In genomic region chr19:19096641-19097627, GRCh38 we compare ENCODE assay signal across 16 cellular contexts. TPM values are rescaled to one million over a fixed set of nuclear protein-coding genes. Genes with fewer than 3 reads are reported as not detected.
A peak's percentile ranks its signal among the peaks of the same experiment; 100 is the strongest.
DNase-seq lines count a peak whose midpoint lies in the region; ATAC-seq and TF ChIP-seq lines count a peak whose summit lies in the region.
"Had no signal": no experiment of that assay in that cellular context is flagged by ENCODE, and none has a peak within 500 bp of the region (broad histone marks: within the 10 kb centered on the region; RNA-seq: fewer than 3 reads in every experiment).

No MANE protein-coding gene starts in this region.

- CTCF ChIA-PET in HCT116 (lab: Charles Lee) = no interaction called here
- CTCF ChIA-PET in WTC11 (lab: Charles Lee) = interaction anchor here (0.6 to 0.8 kb wide), 3 partner anchors 9 to 11 kb away, joined by 3 to 4 read pairs (median 3); no protein-coding TSS in a partner anchor

- H3K4me2 ChIP-seq in HCT116 (ENCODE audit: low read length) = peak overlapping the region; percentile 65

- H3K36me3 Mint-ChIP-seq in WTC11 = no peaks in the 10 kb centered on the region
- H3K36me3 Mint-ChIP-seq in progenitor cell of endocrine pancreas (ENCODE audit: insufficient read depth) = peaks cover 6% of the 10 kb centered on the region

- H4K20me1 ChIP-seq in HCT116 (ENCODE audit: insufficient read depth) = no peaks in the 10 kb centered on the region

- RAD21 ChIA-PET in HCT116 (lab: Charles Lee; ENCODE audit: low non-redundant PET in 1 of 2, low total read pairs in 2 of 2, uncharacterized antibody in 2 of 2, unreplicated experiment in 2 of 2) = no interaction called here

- H3K27ac Mint-ChIP-seq in WTC11 (no peak overlapping the region), progenitor cell of endocrine pancreas (peak overlapping the region; percentile 86)

- DNase-seq in HCT116 (ENCODE audit: low read depth, low spot score) (peak; percentile 71), WTC11 (ENCODE audit: low spot score) (no peak), left lobe of liver (ENCODE audit: low spot score) (peak; percentile 96), progenitor cell of endocrine pancreas (ENCODE audit: low spot score, unreplicated experiment) (no peak), D341Med (ENCODE audit: low spot score) (no peak), vagina (ENCODE audit: extremely low spot score in 2 of 2) (no peak), NCI-H748 (lab: John Stamatoyannopoulos, UW; ENCODE audit: unreplicated experiment) (no peak)
- DNase-seq: C1 segment of cervical spinal cord, DMS79, GM23248, KBM-7, NCI-H1048, NCI-H2227 treated with DMSO at 0.1 percent for 48 hours, NCI-H524 treated with DMSO at 0.1 percent for 48 hours had no signal

- H3K4me3 ChIP-seq in HCT116 (replicated peaks in 1 of 2; ENCODE audit: low read depth in 1 of 2, low read length in 2 of 2) (no peak overlapping the region), vagina (no peak overlapping the region)
- H3K4me3 ChIP-seq: GM12878, GM23248 had no signal

- no peaks in the 10 kb centered on the region for H3K9me2 ChIP-seq in HCT116 (ENCODE audit: insufficient read depth)

- H3K27ac ChIP-seq in HCT116 (ENCODE audit: low read depth, low read length) (peak overlapping the region; percentile 48), vagina (no peak overlapping the region)
- H3K27ac ChIP-seq: GM23248 had no signal

- H2AFZ ChIP-seq in HCT116 (ENCODE audit: low read depth, low read length, poor library complexity, severe bottlenecking) = no peak overlapping the region
- H2AFZ ChIP-seq: GM23248 had no signal

- peaks cover 47 to 86% of the 10 kb centered on the region in 2 experiments for H3K4me1 ChIP-seq in HCT116 (ENCODE audit: control insufficient read depth in 1 of 2, insufficient read depth in 2 of 2, low read length in 2 of 2)
- no peaks in the 10 kb centered on the region for H3K4me1 ChIP-seq in vagina

- no peaks in the 10 kb centered on the region for H3K79me2 ChIP-seq in HCT116 (ENCODE audit: insufficient read depth, low read length)

- H3K4me3 Mint-ChIP-seq in WTC11 (no peak overlapping the region), progenitor cell of endocrine pancreas (ENCODE audit: low read depth) (no peak overlapping the region)

- TF ChIP-seq CTCF in HCT116 (IDR thresholded peaks at IDR 0.05 in 2 of 3, conservative IDR thresholded peaks at IDR 0.05 in 1 of 3; ENCODE audit: borderline replicate concordance in 1 of 3, insufficient read depth in 1 of 3, low read depth in 2 of 3, low read length in 2 of 3) = no peak
- no peak for TF ChIP-seq CTCF in WTC11 (IDR thresholded peaks at IDR 0.05)
- no peak for TF ChIP-seq CTCF in progenitor cell of endocrine pancreas (IDR thresholded peaks at IDR 0.05; ENCODE audit: unreplicated experiment)
- TF ChIP-seq CTCF in vagina (IDR thresholded peaks at IDR 0.05) = no peak

- no peak for TF ChIP-seq RAD21 in HCT116 (IDR thresholded peaks at IDR 0.05; ENCODE audit: low read depth)

- H3K36me3 ChIP-seq in HCT116 (ENCODE audit: control insufficient read depth in 1 of 2, insufficient read depth in 2 of 2, low read length in 2 of 2) (no peaks in the 10 kb centered on the region), vagina (no peaks in the 10 kb centered on the region)

- TSS peak; percentile 39 for BruUV-seq in HCT116 (replicated peaks; lab: Mats Ljungman, UMichigan)

- H3K27me3 Mint-ChIP-seq in WTC11 (ENCODE audit: low read depth) (peaks cover 23% of the 10 kb centered on the region), progenitor cell of endocrine pancreas (no peaks in the 10 kb centered on the region)

- H3K4me1 Mint-ChIP-seq in WTC11 (no peaks in the 10 kb centered on the region), progenitor cell of endocrine pancreas (ENCODE audit: low read depth) (peaks cover 4% of the 10 kb centered on the region)

- no peaks in the 10 kb centered on the region for H3K9me3 Mint-ChIP-seq in WTC11
- no peaks in the 10 kb centered on the region for H3K9me3 Mint-ChIP-seq in progenitor cell of endocrine pancreas (ENCODE audit: low read depth)

- TF ChIP-seq POLR2A in HCT116 (IDR thresholded peaks at IDR 0.05; ENCODE audit: borderline replicate concordance, extremely low read depth, insufficient read depth, insufficient read length) (no peak), vagina (IDR thresholded peaks at IDR 0.05) (no peak)

- ATAC-seq in HCT116 (peak; percentile 80), WTC11 (no peak), left lobe of liver (peak; percentile 45), GM21825 (IDR thresholded peaks at IDR 0.05; ENCODE audit: unreplicated experiment) (no peak)
- ATAC-seq: GM12878 had no signal

- peak overlapping the region; percentile 55 for H3K9ac ChIP-seq in HCT116 (ENCODE audit: low read length)
- H3K9ac ChIP-seq: GM23248 had no signal

- POLR2A ChIA-PET in HCT116 (lab: Charles Lee) (no interaction called here), WTC11 (lab: Charles Lee) (interaction anchor here (0.5 kb wide), 1 partner anchor 105 kb away, joined by 3 read pairs; no protein-coding TSS in a partner anchor)

- H3K9me3 ChIP-seq in HCT116 (ENCODE audit: control insufficient read depth in 1 of 2, insufficient read depth in 1 of 2, low read depth in 1 of 2, low read length in 2 of 2) (no peaks in the 10 kb centered on the region), vagina (no peaks in the 10 kb centered on the region)

- no peaks in the 10 kb centered on the region for H3K27me3 ChIP-seq in HCT116 (ENCODE audit: insufficient read depth, low read length)
- no peaks in the 10 kb centered on the region for H3K27me3 ChIP-seq in vagina

- intact Hi-C loops in HCT116 (cut with micrococcal nuclease) (no loop called here), vagina (cut with DNase I) (no loop called here)

TF ChIP-seq in HCT116, 20 proteins besides CTCF, POLR2A, EP300 and RAD21 (continues in another document):
- no peak for TF ChIP-seq CEBPB (IDR thresholded peaks at IDR 0.05; ENCODE audit: low read depth)
- peak; percentile 81 for TF ChIP-seq SP1 (IDR thresholded peaks at IDR 0.05; ENCODE audit: low read depth)
- no peak for TF ChIP-seq EGR1 (IDR thresholded peaks at IDR 0.05; ENCODE audit: low read depth)
- TF ChIP-seq MAX (IDR thresholded peaks at IDR 0.05) = peak; percentile 87
- no peak for TF ChIP-seq ELF1 (IDR thresholded peaks at IDR 0.05; ENCODE audit: borderline replicate concordance, low read depth)
- no peak for TF ChIP-seq SIN3A (IDR thresholded peaks at IDR 0.05; ENCODE audit: low read depth)
- TF ChIP-seq CBX3 (IDR thresholded peaks at IDR 0.05; ENCODE audit: low read depth) = peak; percentile 66; the same call in 1 of the 2 replicates
- no peak for TF ChIP-seq ATF3 (IDR thresholded peaks at IDR 0.05)
- peak; percentile 44; the same call in 1 of the 2 replicates for TF ChIP-seq POLR2AphosphoS5 (IDR thresholded peaks at IDR 0.05; ENCODE audit: low read depth, low read length)
- TF ChIP-seq FOSL1 (IDR thresholded peaks at IDR 0.05; ENCODE audit: low read depth) = peak; percentile 59; the same call in 1 of the 2 replicates
- no peak for TF ChIP-seq EZH2phosphoT487 (IDR thresholded peaks at IDR 0.05; ENCODE audit: borderline replicate concordance)

TF ChIP-seq in WTC11, 78 proteins besides CTCF, POLR2A, EP300 and RAD21:
- no peak for TF ChIP-seq USF1 (CRISPR knock-in tag; IDR thresholded peaks at IDR 0.05)
- TF ChIP-seq SOX15 (CRISPR knock-in tag; IDR thresholded peaks at IDR 0.05) = no peak
- peak; percentile 90 for TF ChIP-seq GABPB1 (CRISPR knock-in tag; IDR thresholded peaks at IDR 0.05)
- TF ChIP-seq OVOL2 (CRISPR knock-in tag; IDR thresholded peaks at IDR 0.05; ENCODE audit: borderline replicate concordance) = no peak
- no peak for TF ChIP-seq SP1 (CRISPR knock-in tag; conservative IDR thresholded peaks at IDR 0.05)

RNA-seq across cellular contexts. Expression of gene SLC25A42, which starts 33.1 kb away (rescaled TPM):
- total RNA-seq in HCT116 (2021; ENCODE audit: unreplicated experiment) = 10.2 TPM
- polyA plus RNA-seq in HCT116 (2012) = 8.2 and 8.6 TPM in 2 replicates
- total RNA-seq in WTC11 (2021) = 8.1 to 9.2 TPM (median 8.7 TPM) in 3 replicates
- total RNA-seq in left lobe of liver = 77.8 TPM
- 10.5 and 10.7 TPM in 2 replicates for total RNA-seq in progenitor cell of endocrine pancreas
- 6.6 TPM for total RNA-seq in vagina

RNA-seq across cellular contexts. Expression of gene TMEM161A, which starts 41.3 kb away (rescaled TPM):
- 76.0 TPM for total RNA-seq in HCT116 (2021; ENCODE audit: unreplicated experiment)
- 78.5 and 87.5 TPM in 2 replicates for polyA plus RNA-seq in HCT116 (2012)
- 46.0 to 53.4 TPM (median 51.8 TPM) in 3 replicates for total RNA-seq in WTC11 (2021)
- total RNA-seq in left lobe of liver = 24.9 TPM
- total RNA-seq in progenitor cell of endocrine pancreas = 38.8 and 42.3 TPM in 2 replicates
- total RNA-seq in vagina = 31.7 TPM

Comparison
In these comparisons a context has a peak if more than half of its experiments do, and no peak if none do; other contexts are left out.
1. ATAC-seq: peak in HCT116 (single experiment) and left lobe of liver (single experiment); none in WTC11 (single experiment) and GM21825 (single experiment).
2. DNase-seq: peak in HCT116 (single experiment) and left lobe of liver (single experiment); none in WTC11 (single experiment), progenitor cell of endocrine pancreas (single experiment), D341Med (single experiment), vagina (0 of 2) and NCI-H748 (single experiment).
3. Of the 4 proteins assayed by ChIP-seq in both WTC11 and HCT116: peak only in WTC11: none; only in HCT116: MAX and SP1; in both: none; in neither: 2.